In genomic region chr14:70789961-70790360, GRCh38 we compare ENCODE assay signal across 16 cellular contexts.
"Had no signal": no experiment of that assay in that cellular context is flagged by ENCODE, and none has a peak within 500 bp of the region (broad histone marks: within the 10 kb centered on the region; RNA-seq: fewer than 3 reads in every experiment).

No MANE protein-coding gene starts in this region.

- ATAC-seq: mucosa of descending colon; naive thymus-derived CD8-positive, alpha-beta T cell; stimulated activated memory B cell treated with anti-CD40 and anti-IgM and Interleukin-4, amounts not matched to agents 10 μg/mL and 1 μg/mL and 100 μg/mL, for 72 hours had no signal

- H3K27me3 Mint-ChIP-seq: memory B cell; naive thymus-derived CD8-positive, alpha-beta T cell; stimulated activated memory B cell treated with anti-CD40 and anti-IgM and Interleukin-4, amounts not matched to agents 10 μg/mL and 1 μg/mL and 100 μg/mL, for 72 hours had no signal

- H3K4me3 Mint-ChIP-seq: activated T-helper 1 cell treated with anti-CD3 and anti-CD28 coated beads, Interleukin-12 subunit alpha, Interleukin-12 subunit beta, Interleukin-2, Interleukin-4 antibody, amounts not matched to agents 30 ng/mL and 10 ng/mL and 1 ng/mL, durations not matched to agents 14 hours and 24 hours and 36 hours; memory B cell; naive thymus-derived CD8-positive, alpha-beta T cell; stimulated activated memory B cell treated with anti-CD40 and anti-IgM and Interleukin-4, amounts not matched to agents 10 μg/mL and 1 μg/mL and 100 μg/mL, for 72 hours had no signal

- H3K9me3 ChIP-seq: esophagus squamous epithelium, left ventricle myocardium inferior, mucosa of descending colon, neutrophil, uterus had no signal

- H3K4me1 ChIP-seq: esophagus squamous epithelium, left ventricle myocardium inferior, uterus had no signal

- H3K4me3 ChIP-seq: esophagus squamous epithelium, left ventricle myocardium inferior, mucosa of descending colon, uterus had no signal

- DNase-seq: activated CD4-positive, CD25-positive, alpha-beta regulatory T cell treated with anti-CD3 and anti-CD28 coated beads, Interleukin-2, amount 50 U/mL, for 72 hours; activated naive CD4-positive, alpha-beta T cell treated with Interleukin-2 at 50 U/mL for 16 hours; aorta; esophagus squamous epithelium; hippocampal formation; kidney; left ventricle myocardium inferior; naive thymus-derived CD8-positive, alpha-beta T cell; stimulated activated CD4-positive, alpha-beta T cell treated with anti-CD3 and anti-CD28 coated beads, Interleukin-2, amount 100 ng/mL, for 48 hours; uterus had no signal

- H3K27me3 ChIP-seq: esophagus squamous epithelium, uterus had no signal

- H3K36me3 ChIP-seq: left ventricle myocardium inferior, neutrophil, uterus had no signal

- H3K27ac Mint-ChIP-seq: activated T-helper 1 cell treated with anti-CD3 and anti-CD28 coated beads, Interleukin-12 subunit alpha, Interleukin-12 subunit beta, Interleukin-2, Interleukin-4 antibody, amounts not matched to agents 30 ng/mL and 10 ng/mL and 1 ng/mL, durations not matched to agents 14 hours and 24 hours and 36 hours; memory B cell; stimulated activated memory B cell treated with anti-CD40 and anti-IgM and Interleukin-4, amounts not matched to agents 10 μg/mL and 1 μg/mL and 100 μg/mL, for 72 hours had no signal

- H3K27ac ChIP-seq: esophagus squamous epithelium, left ventricle myocardium inferior, neutrophil, parathyroid adenoma, uterus had no signal

- H3K9me3 Mint-ChIP-seq: activated T-helper 1 cell treated with anti-CD3 and anti-CD28 coated beads, Interleukin-12 subunit alpha, Interleukin-12 subunit beta, Interleukin-2, Interleukin-4 antibody, amounts not matched to agents 30 ng/mL and 10 ng/mL and 1 ng/mL, durations not matched to agents 14 hours and 24 hours and 36 hours; memory B cell; naive thymus-derived CD8-positive, alpha-beta T cell; stimulated activated memory B cell treated with anti-CD40 and anti-IgM and Interleukin-4, amounts not matched to agents 10 μg/mL and 1 μg/mL and 100 μg/mL, for 72 hours had no signal
